ENCODE assay signal across 11 cellular contexts in genomic region chr22:45469573-45470383, GRCh38. TPM values are rescaled to one million over a fixed set of nuclear protein-coding genes. Genes with fewer than 3 reads are reported as not detected.
DNase-seq lines count a peak whose midpoint lies in the region; ATAC-seq, FAIRE-seq and TF ChIP-seq lines count a peak whose summit lies in the region.
"Had no signal": no experiment of that assay in that cellular context is flagged by ENCODE, and none has a peak within 500 bp of the region (broad histone marks: within the 10 kb centered on the region; RNA-seq: fewer than 3 reads in every experiment).

No MANE protein-coding gene starts in this region.

- H3K9ac ChIP-seq in kidney (ENCODE audit: low read length in 2 of 2) = no peak overlapping the region

- H3K27ac ChIP-seq in kidney (ENCODE audit: low read depth in 2 of 2, low read length in 2 of 2) (peak overlapping the region; percentile 27 to 65), vagina (peak overlapping the region; percentile 84)

- H3K4me1 ChIP-seq in kidney (ENCODE audit: control insufficient read depth in 1 of 2, insufficient read depth in 1 of 2, low read depth in 1 of 2, low read length in 2 of 2) = no peaks in the 10 kb centered on the region
- peaks cover 59% of the 10 kb centered on the region for H3K4me1 ChIP-seq in vagina

- no peak for FAIRE-seq in kidney (lab: Jason Lieb, UNC)

- H3K4me3 ChIP-seq in kidney (ENCODE audit: low read length in 2 of 2) (no peak overlapping the region), vagina (no peak overlapping the region)

- POLR2A ChIA-PET in MCF 10A (lab: Yijun Ruan, JAX) = interaction anchor here (0.6 to 7.7 kb wide), 34 partner anchors 8 to 1433 kb away, joined by 3 to 161 read pairs (median 6); partner anchors contain the start of genes FBLN1 and NUP50

- H3K9me3 ChIP-seq in kidney (ENCODE audit: control insufficient read depth in 1 of 2, low read length in 2 of 2) (no peaks in the 10 kb centered on the region), vagina (no peaks in the 10 kb centered on the region)

- TF ChIP-seq CTCF in MCF 10A (IDR thresholded peaks at IDR 0.05; ENCODE audit: unreplicated experiment) (no peak), kidney (IDR thresholded peaks at IDR 0.05; ENCODE audit: borderline replicate concordance, extremely low read depth, insufficient read depth) (no peak), vagina (IDR thresholded peaks at IDR 0.05) (no peak)

- H3K36me3 Mint-ChIP-seq in MCF 10A (ENCODE audit: insufficient read depth, unreplicated experiment) = peaks cover 6% of the 10 kb centered on the region
- peaks cover 0 to 3% of the 10 kb centered on the region in 2 donors for H3K36me3 Mint-ChIP-seq in stimulated activated naive B cell treated with anti-CD40 and anti-IgM and Interleukin-4, amounts not matched to agents 10 μg/mL and 1 μg/mL and 100 μg/mL, for 72 hours
- H3K36me3 Mint-ChIP-seq: activated naive CD4-positive, alpha-beta T cell treated with anti-CD3 and anti-CD28 coated beads, Interleukin-2, amount 50 U/mL, for 24 hours had no signal

- ATAC-seq in Right ventricle myocardium superior (ENCODE audit: poor library complexity) = peak; percentile 50
- ATAC-seq in left cardiac atrium = no peak
- ATAC-seq in stimulated activated naive B cell treated with anti-CD40 and anti-IgM and Interleukin-4, amounts not matched to agents 10 μg/mL and 1 μg/mL and 100 μg/mL, for 72 hours (replicated peaks) = no peak

- intact Hi-C loops in Right ventricle myocardium superior (cut with DNase I) = no loop called here
- intact Hi-C loops in left cardiac atrium (cut with DNase I) = no loop called here
- intact Hi-C loops in MCF 10A (cut with micrococcal nuclease) = no loop called here
- intact Hi-C loops in kidney (cut with DNase I) = no loop called here
- intact Hi-C loops in vagina (cut with DNase I) = no loop called here

- no peaks in the 10 kb centered on the region for H3K36me3 ChIP-seq in kidney (ENCODE audit: control insufficient read depth in 1 of 2, insufficient read depth in 2 of 2, low read length in 2 of 2)
- no peaks in the 10 kb centered on the region for H3K36me3 ChIP-seq in vagina

- DNase-seq in Right ventricle myocardium superior (no peak), left cardiac atrium (no peak), MCF 10A (ENCODE audit: unreplicated experiment) (peak; percentile 91), kidney (peak; percentile 8), vagina (ENCODE audit: extremely low spot score in 2 of 2) (no peak), NCI-H1694 (lab: John Stamatoyannopoulos, UW) (no peak)
- DNase-seq in stimulated activated naive B cell treated with anti-CD40 and anti-IgM and Interleukin-4, amounts not matched to agents 10 μg/mL and 1 μg/mL and 100 μg/mL, for 72 hours = no peak
- no peak for DNase-seq in stimulated activated CD4-positive, alpha-beta T cell treated with anti-CD3 and anti-CD28 coated beads, Interleukin-4, amount 100 ng/mL, for 24 hours
- DNase-seq: NCI-H226; stimulated activated CD4-positive, alpha-beta T cell treated with anti-CD3 and anti-CD28 coated beads, Interleukin-1b, Interleukin-23, amount 100 ng/mL, for 48 hours had no signal

- BruUV-seq in MCF 10A (replicated peaks; lab: Mats Ljungman, UMichigan) = TSS peak; percentile 79

- no peaks in the 10 kb centered on the region for H3K27me3 Mint-ChIP-seq in MCF 10A (ENCODE audit: insufficient read depth, unreplicated experiment)
- peaks cover under 1 to 23% of the 10 kb centered on the region in 2 donors for H3K27me3 Mint-ChIP-seq in stimulated activated naive B cell treated with anti-CD40 and anti-IgM and Interleukin-4, amounts not matched to agents 10 μg/mL and 1 μg/mL and 100 μg/mL, for 72 hours

- peak overlapping the region; percentile 90 for H3K27ac Mint-ChIP-seq in MCF 10A (ENCODE audit: low read depth, unreplicated experiment)
- H3K27ac Mint-ChIP-seq in stimulated activated naive B cell treated with anti-CD40 and anti-IgM and Interleukin-4, amounts not matched to agents 10 μg/mL and 1 μg/mL and 100 μg/mL, for 72 hours = no peak overlapping the region
- H3K27ac Mint-ChIP-seq: activated naive CD4-positive, alpha-beta T cell treated with anti-CD3 and anti-CD28 coated beads, Interleukin-2, amount 50 U/mL, for 24 hours had no signal

- H3K4me1 Mint-ChIP-seq in MCF 10A (ENCODE audit: insufficient read depth, unreplicated experiment) = peaks cover 25% of the 10 kb centered on the region
- no peaks in the 10 kb centered on the region for H3K4me1 Mint-ChIP-seq in stimulated activated naive B cell treated with anti-CD40 and anti-IgM and Interleukin-4, amounts not matched to agents 10 μg/mL and 1 μg/mL and 100 μg/mL, for 72 hours
- H3K4me1 Mint-ChIP-seq: activated naive CD4-positive, alpha-beta T cell treated with anti-CD3 and anti-CD28 coated beads, Interleukin-2, amount 50 U/mL, for 24 hours had no signal

- H3K4me3 Mint-ChIP-seq in MCF 10A (ENCODE audit: unreplicated experiment) = peak overlapping the region; percentile 58
- H3K4me3 Mint-ChIP-seq in stimulated activated naive B cell treated with anti-CD40 and anti-IgM and Interleukin-4, amounts not matched to agents 10 μg/mL and 1 μg/mL and 100 μg/mL, for 72 hours = no peak overlapping the region
- H3K4me3 Mint-ChIP-seq: activated naive CD4-positive, alpha-beta T cell treated with anti-CD3 and anti-CD28 coated beads, Interleukin-2, amount 50 U/mL, for 24 hours had no signal

- TF ChIP-seq POLR2A in vagina (IDR thresholded peaks at IDR 0.05) = no peak

- H3K9me3 Mint-ChIP-seq in MCF 10A (ENCODE audit: unreplicated experiment) = peaks cover under 1% of the 10 kb centered on the region
- peaks cover 5 to 7% of the 10 kb centered on the region in 2 donors for H3K9me3 Mint-ChIP-seq in stimulated activated naive B cell treated with anti-CD40 and anti-IgM and Interleukin-4, amounts not matched to agents 10 μg/mL and 1 μg/mL and 100 μg/mL, for 72 hours
- H3K9me3 Mint-ChIP-seq: activated naive CD4-positive, alpha-beta T cell treated with anti-CD3 and anti-CD28 coated beads, Interleukin-2, amount 50 U/mL, for 24 hours had no signal

- CTCF ChIA-PET in MCF 10A (lab: Yijun Ruan, JAX) = interaction anchor here (0.6 to 1.9 kb wide), 14 partner anchors 26 to 281 kb away, joined by 3 to 10 read pairs (median 4); no protein-coding TSS in a partner anchor

- no peaks in the 10 kb centered on the region for H3K27me3 ChIP-seq in vagina

RNA-seq across cellular contexts. Expression of gene FBLN1, which starts 32.9 kb away (rescaled TPM):
- total RNA-seq in Right ventricle myocardium superior = 89.5 TPM
- 100 to 1,000 TPM; 251 to 348 TPM for total RNA-seq in left cardiac atrium
- 69.0 and 110 TPM in 2 replicates for total RNA-seq in MCF 10A (2022)
- 105 TPM for total RNA-seq in kidney
- polyA plus RNA-seq in kidney (ENCODE audit: insufficient read depth, low read depth, low replicate concordance) = 23.3 TPM
- total RNA-seq in vagina = 1,019 TPM

RNA-seq across cellular contexts. Expression of gene RIBC2, which starts 56.3 kb away (rescaled TPM):
- total RNA-seq in Right ventricle myocardium superior (not detected), left cardiac atrium (under 1 TPM; 0.39 to 0.47 TPM), MCF 10A (2022) (0.26 TPM in 1 of 2 replicates, not detected in the other), kidney (1.0 TPM), vagina (0.49 TPM)
- not detected for polyA plus RNA-seq in kidney (ENCODE audit: insufficient read depth, low read depth, low replicate concordance)

RNA-seq across cellular contexts. Expression of gene SMC1B, which starts 56.4 kb away (rescaled TPM):
- not detected for total RNA-seq in Right ventricle myocardium superior
- total RNA-seq in left cardiac atrium = not detected
- total RNA-seq in MCF 10A (2022) = not detected in 2 replicates
- not detected for total RNA-seq in kidney
- not detected for polyA plus RNA-seq in kidney (ENCODE audit: insufficient read depth, low read depth, low replicate concordance)
- not detected for total RNA-seq in vagina

Comparison
In these comparisons a context has a peak if more than half of its experiments do, and no peak if none do; other contexts are left out.
1. DNase-seq: peak in MCF 10A (single experiment) and kidney (single experiment); none in Right ventricle myocardium superior (single experiment), left cardiac atrium (single experiment), vagina (0 of 2), stimulated activated naive B cell treated with anti-CD40 and anti-IgM and Interleukin-4, amounts not matched to agents 10 μg/mL and 1 μg/mL and 100 μg/mL, for 72 hours (single experiment), NCI-H1694 (single experiment) and stimulated activated CD4-positive, alpha-beta T cell treated with anti-CD3 and anti-CD28 coated beads, Interleukin-4, amount 100 ng/mL, for 24 hours (single experiment).